Comparison of ENCODE assay signal across 8 cellular contexts in genomic region chr6:142850653-142851434, GRCh38.
DNase-seq lines count a peak whose midpoint lies in the region; ATAC-seq and TF ChIP-seq lines count a peak whose summit lies in the region.

No MANE protein-coding gene starts in this region.

- DNase-seq in NK-92 treated with Interleukin-12 subunit alpha and Interleukin-12 subunit beta, amount 100 ng/mL, for 24 hours (lab: John Stamatoyannopoulos, UW), result peak; percentile 33
- no peak for DNase-seq in NK-92 (lab: John Stamatoyannopoulos, UW; ENCODE audit: unreplicated experiment)
- DNase-seq in T-helper 2 cell treated with Interferon-gamma antibody and Interleukin-4, amounts not matched to agents 5 μg/mL and 100 μg/mL, for 36 hours (ENCODE audit: low spot score), result peak; percentile 50
- DNase-seq in naive thymus-derived CD4-positive, alpha-beta T cell, result peak in 1 of 9 donors; percentile 39
- no peak for DNase-seq in KG1 (lab: John Stamatoyannopoulos, UW)
- DNase-seq in suprapubic skin (ENCODE audit: low spot score in 2 of 2), result no peak
- DNase-seq in UCSD-AML1 (lab: John Stamatoyannopoulos, UW; ENCODE audit: unreplicated experiment), result no peak

- peaks cover 81% of the 10 kb centered on the region for H3K4me1 Mint-ChIP-seq in T-helper 2 cell treated with Interferon-gamma antibody and Interleukin-4, amounts not matched to agents 5 μg/mL and 100 μg/mL, for 36 hours (ENCODE audit: low read depth)
- H3K4me1 Mint-ChIP-seq in naive thymus-derived CD4-positive, alpha-beta T cell, result peaks cover 47 to 100% (median 97%) of the 10 kb centered on the region in 7 donors

- TF ChIP-seq POLR2A in suprapubic skin (IDR thresholded peaks at IDR 0.05), result no peak

- no peak for TF ChIP-seq CTCF in suprapubic skin (IDR thresholded peaks at IDR 0.05)

- POLR2A ChIA-PET in naive thymus-derived CD4-positive, alpha-beta T cell (lab: Charles Lee), result interaction anchor here (0.9 to 10.9 kb wide), 8 partner anchors 5 to 78 kb away, joined by 3 to 200 read pairs (median 6); no protein-coding TSS in a partner anchor

- peak; percentile 57 for ATAC-seq in HG03039 (IDR thresholded peaks at IDR 0.05; ENCODE audit: unreplicated experiment)
- peak; percentile 36 for ATAC-seq in naive thymus-derived CD4-positive, alpha-beta T cell

- CTCF ChIA-PET in naive thymus-derived CD4-positive, alpha-beta T cell (lab: Charles Lee), result no interaction called here

- H3K36me3 Mint-ChIP-seq in T-helper 2 cell treated with Interferon-gamma antibody and Interleukin-4, amounts not matched to agents 5 μg/mL and 100 μg/mL, for 36 hours (ENCODE audit: low read depth), result peaks cover 14% of the 10 kb centered on the region
- H3K36me3 Mint-ChIP-seq in naive thymus-derived CD4-positive, alpha-beta T cell, result peaks cover 4 to 14% (median 6%) of the 10 kb centered on the region in 5 donors

- H3K27me3 Mint-ChIP-seq in T-helper 2 cell treated with Interferon-gamma antibody and Interleukin-4, amounts not matched to agents 5 μg/mL and 100 μg/mL, for 36 hours (ENCODE audit: low read depth), result peaks cover 4% of the 10 kb centered on the region
- H3K27me3 Mint-ChIP-seq in naive thymus-derived CD4-positive, alpha-beta T cell, result no peaks in the 10 kb centered on the region

- peak overlapping the region; percentile 32 for H3K4me3 ChIP-seq in naive thymus-derived CD4-positive, alpha-beta T cell (ENCODE audit: low read length)
- H3K4me3 ChIP-seq in suprapubic skin, result no peak overlapping the region

- H3K36me3 ChIP-seq in naive thymus-derived CD4-positive, alpha-beta T cell (ENCODE audit: control insufficient read depth in 2 of 3, insufficient read depth in 3 of 3, low read length in 3 of 3), result no peaks in the 10 kb centered on the region
- H3K36me3 ChIP-seq in suprapubic skin, result no peaks in the 10 kb centered on the region

- no peak for TF ChIP-seq EP300 in suprapubic skin (IDR thresholded peaks at IDR 0.05)

- peak overlapping the region; percentile 66 for H3K27ac ChIP-seq in naive thymus-derived CD4-positive, alpha-beta T cell (ENCODE audit: low read depth, low read length)
- no peak overlapping the region for H3K27ac ChIP-seq in suprapubic skin

- H3K9me3 Mint-ChIP-seq in T-helper 2 cell treated with Interferon-gamma antibody and Interleukin-4, amounts not matched to agents 5 μg/mL and 100 μg/mL, for 36 hours, result no peaks in the 10 kb centered on the region
- no peaks in the 10 kb centered on the region for H3K9me3 Mint-ChIP-seq in naive thymus-derived CD4-positive, alpha-beta T cell

- intact Hi-C loops in naive thymus-derived CD4-positive, alpha-beta T cell (cut with micrococcal nuclease), result no loop called here

- H3K4me3 Mint-ChIP-seq in T-helper 2 cell treated with Interferon-gamma antibody and Interleukin-4, amounts not matched to agents 5 μg/mL and 100 μg/mL, for 36 hours, result peak overlapping the region; percentile 47
- H3K4me3 Mint-ChIP-seq in naive thymus-derived CD4-positive, alpha-beta T cell, result peak overlapping the region; percentile 58 to 78 (median 72)

- peak overlapping the region; percentile 37 for H3K27ac Mint-ChIP-seq in T-helper 2 cell treated with Interferon-gamma antibody and Interleukin-4, amounts not matched to agents 5 μg/mL and 100 μg/mL, for 36 hours
- H3K27ac Mint-ChIP-seq in naive thymus-derived CD4-positive, alpha-beta T cell, result peak overlapping the region; percentile 76 to 100 (median 91)

- peaks cover 94 to 95% of the 10 kb centered on the region in 2 donors for H3K4me1 ChIP-seq in naive thymus-derived CD4-positive, alpha-beta T cell (ENCODE audit: control insufficient read depth in 2 of 2, insufficient read depth in 2 of 2, low read length in 2 of 2)
- H3K4me1 ChIP-seq in suprapubic skin, result peaks cover 56% of the 10 kb centered on the region

- no peaks in the 10 kb centered on the region for H3K9me3 ChIP-seq in naive thymus-derived CD4-positive, alpha-beta T cell (ENCODE audit: control insufficient read depth in 2 of 3, low read length in 3 of 3)
- no peaks in the 10 kb centered on the region for H3K9me3 ChIP-seq in suprapubic skin

- no peaks in the 10 kb centered on the region for H3K27me3 ChIP-seq in naive thymus-derived CD4-positive, alpha-beta T cell (ENCODE audit: control insufficient read depth in 2 of 2, insufficient read depth in 2 of 2, low read length in 2 of 2)
- no peaks in the 10 kb centered on the region for H3K27me3 ChIP-seq in suprapubic skin

- 53% methylated on average over 3 of the region's 3 CpGs for WGBS in suprapubic skin

Comparison
In these comparisons a context has a peak if more than half of its experiments do, and no peak if none do; other contexts are left out.
1. DNase-seq: peak in NK-92 treated with Interleukin-12 subunit alpha and Interleukin-12 subunit beta, amount 100 ng/mL, for 24 hours (single experiment) and T-helper 2 cell treated with Interferon-gamma antibody and Interleukin-4, amounts not matched to agents 5 μg/mL and 100 μg/mL, for 36 hours (single experiment); none in NK-92 (single experiment), KG1 (single experiment), suprapubic skin (0 of 2) and UCSD-AML1 (single experiment).